ENCODE assay signal across 8 cellular contexts in the genomic region with DNA sequence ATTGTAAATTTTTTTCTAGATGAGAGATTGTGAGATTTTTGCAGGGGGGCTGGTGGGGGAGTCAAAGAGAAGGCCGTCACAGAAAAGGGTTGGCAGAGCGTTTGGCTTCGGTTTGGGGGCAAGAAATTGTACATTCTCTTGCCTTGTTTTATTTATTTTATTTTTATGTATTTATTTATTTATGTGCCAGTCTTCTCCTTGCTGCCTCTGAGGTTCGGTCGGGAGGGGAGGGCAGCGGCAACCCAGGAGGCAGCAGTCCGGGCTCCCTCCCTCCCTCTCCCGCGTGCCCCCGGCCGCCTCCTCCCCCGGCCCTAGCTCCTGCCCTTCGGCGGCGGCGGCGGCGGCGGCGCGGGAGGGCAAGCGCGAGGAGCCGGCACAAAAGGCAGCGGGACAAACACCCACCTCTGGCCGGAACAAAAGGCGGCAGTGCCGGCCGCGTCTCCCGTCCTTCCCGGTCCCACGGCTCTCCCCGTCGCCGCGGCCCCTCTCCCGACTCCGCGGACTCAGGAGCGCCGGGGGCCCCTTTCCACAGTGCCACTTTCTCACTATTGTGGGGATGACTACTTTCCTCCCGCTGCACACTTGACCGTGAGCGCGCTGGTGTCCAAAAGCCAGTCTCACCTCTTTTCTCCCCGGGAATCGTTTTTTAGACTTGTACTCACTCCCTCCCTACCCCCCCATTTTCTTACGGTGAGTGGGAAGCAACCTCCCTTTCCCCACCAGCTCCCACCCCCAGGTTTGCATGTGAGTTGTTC. TPM values are rescaled to one million over a fixed set of nuclear protein-coding genes. Genes with fewer than 3 reads are reported as not detected.
DNase-seq lines count a peak whose midpoint lies in the region; ATAC-seq and TF ChIP-seq lines count a peak whose summit lies in the region.

No MANE protein-coding gene starts in this region.

- H3K4me1 Mint-ChIP-seq in natural killer cell = peaks cover 31 to 62% of the 10 kb centered on the region in 2 donors

- H3K27ac ChIP-seq in dorsolateral prefrontal cortex = peak overlapping the region in 53 of 59 donors; percentile 17 to 89 (median 75)

- no peaks in the 10 kb centered on the region for H3K9me3 Mint-ChIP-seq in natural killer cell

- H3K36me3 Mint-ChIP-seq in natural killer cell = no peaks in the 10 kb centered on the region

- no peak overlapping the region for H3K27ac Mint-ChIP-seq in natural killer cell

- peak overlapping the region; percentile 91 for H3K4me3 Mint-ChIP-seq in natural killer cell

- H3K4me3 ChIP-seq in dorsolateral prefrontal cortex = peak overlapping the region; percentile 48 to 91 (median 76)

- H3K27me3 Mint-ChIP-seq in natural killer cell (ENCODE audit: low read depth in 2 of 2) = peaks cover 40 to 58% of the 10 kb centered on the region in 2 donors

- peaks cover 0 to 71% (median 11%) of the 10 kb centered on the region in 45 donors for H3K27me3 ChIP-seq in dorsolateral prefrontal cortex

- peak; percentile 45 for DNase-seq in DMS153 (lab: John Stamatoyannopoulos, UW)
- no peak for DNase-seq in DMS153 treated with DMSO at 0.1 percent for 48 hours (lab: John Stamatoyannopoulos, UW; ENCODE audit: unreplicated experiment)
- peak; percentile 17 for DNase-seq in NCI-H510A treated with DMSO at 0.1 percent for 48 hours (lab: John Stamatoyannopoulos, UW)
- peak in 1 of 10 donors; percentile 47 for DNase-seq in dorsolateral prefrontal cortex
- no peak for DNase-seq in natural killer cell

- TF ChIP-seq CTCF in dorsolateral prefrontal cortex (IDR thresholded peaks at IDR 0.05 in 54 of 56, conservative IDR thresholded peaks at IDR 0.05 in 2 of 56; ENCODE audit: low read depth in 1 of 56, partially characterized antibody in 56 of 56) = no peak
- TF ChIP-seq CTCF in natural killer cell (IDR thresholded peaks at IDR 0.05) = no peak

- no peak for ATAC-seq in natural killer cell
- no peak for ATAC-seq in GM19463 (IDR thresholded peaks at IDR 0.05; ENCODE audit: unreplicated experiment)
- ATAC-seq in GM18870 (IDR thresholded peaks at IDR 0.05; ENCODE audit: unreplicated experiment) = no peak
- ATAC-seq in HG02852 (IDR thresholded peaks at IDR 0.05; ENCODE audit: unreplicated experiment) = no peak

- intact Hi-C loops in dorsolateral prefrontal cortex (cut with DNase I) = loop anchor here (5.0 to 10.0 kb wide), 2 partner anchors 1787 to 1975 kb away; no protein-coding TSS in a partner anchor
- intact Hi-C loops in natural killer cell (cut with micrococcal nuclease) = no loop called here

RNA-seq across cellular contexts. Expression of a gene that starts 1.2 kb away (rescaled TPM):
- 100 to 1,000 TPM in 76 of 120 experiments, 10 to 100 TPM in 44; 33.4 to 157 (median 108) TPM for total RNA-seq in dorsolateral prefrontal cortex
- 1 to 10 TPM; 2.6 to 3.5 (median 3.0) TPM for total RNA-seq in natural killer cell

Comparison
In these comparisons a context has a peak if more than half of its experiments do, and no peak if none do; other contexts are left out.
1. DNase-seq: peak in DMS153 (single experiment) and NCI-H510A treated with DMSO at 0.1 percent for 48 hours (single experiment); none in DMS153 treated with DMSO at 0.1 percent for 48 hours (single experiment) and natural killer cell (single experiment).
2. RNA of a gene that starts 1.2 kb away (total RNA-seq): 33.4 to 157 TPM in dorsolateral prefrontal cortex; 2.6 to 3.5 TPM in natural killer cell; every median in the first group is over 4 times any median in the second.